38 cellular contexts compared by ENCODE assay signal in the genomic region with DNA sequence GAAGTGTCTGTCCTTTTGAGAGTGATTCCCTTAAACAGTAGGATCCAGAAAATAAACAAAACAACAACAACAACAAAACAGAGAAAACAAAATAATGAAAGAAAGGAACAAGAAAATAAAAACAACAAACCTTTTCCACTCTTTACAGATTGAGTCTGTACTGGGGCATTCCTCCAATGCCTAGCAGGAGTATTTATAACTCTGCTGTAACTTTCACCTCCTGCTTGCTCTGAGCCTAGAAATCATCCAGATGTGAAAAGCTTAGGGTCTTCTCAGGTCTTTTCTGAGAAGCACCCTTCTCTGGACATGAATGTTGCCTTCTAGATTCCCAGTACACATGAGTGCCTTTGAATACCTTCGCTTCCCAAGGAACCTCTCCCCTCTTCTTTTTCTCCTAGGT.
"Had no signal": no experiment of that assay in that cellular context is flagged by ENCODE, and none has a peak within 500 bp of the region (broad histone marks: within the 10 kb centered on the region; RNA-seq: fewer than 3 reads in every experiment).

No MANE protein-coding gene starts in this region.

- ATAC-seq: activated naive CD4-positive, alpha-beta T cell treated with anti-CD3 and anti-CD28 coated beads, Interleukin-2, amount 50 U/mL, for 72 hours; activated naive CD8-positive, alpha-beta T cell treated with anti-CD3 and anti-CD28 coated beads, Interleukin-2, amount 50 U/mL, for 24 hours; activated T-cell treated with anti-CD3 and anti-CD28 coated beads, Interleukin-2, amount 50 U/mL, for 4 hours; activated T-cell treated with anti-CD3 and anti-CD28 coated beads, Interleukin-2, amount 50 U/mL, for 72 hours; activated T-helper 17 cell treated with anti-CD3 and anti-CD28 coated beads, Interleukin-2, amount 50 U/mL, for 72 hours; body of pancreas had no signal

- H3K27me3 ChIP-seq: adrenal gland, ascending aorta, body of pancreas, brain microvascular endothelial cell, breast epithelium, cardiac muscle cell had no signal

- DNase-seq: activated effector memory CD4-positive, alpha-beta T cell treated with anti-CD3 and anti-CD28 coated beads, Interleukin-2, amount 50 U/mL, for 16 hours; activated effector memory CD4-positive, alpha-beta T cell treated with Interleukin-2 at 50 U/mL for 16 hours; activated gamma-delta T cell; activated gamma-delta T cell treated with Interleukin-2 at 50 U/mL for 16 hours; activated naive CD4-positive, alpha-beta T cell; activated naive CD4-positive, alpha-beta T cell treated with anti-CD3 and anti-CD28 coated beads for 36 hours; activated naive CD4-positive, alpha-beta T cell treated with anti-CD3 and anti-CD28 coated beads, Interleukin-2, amount 10 ng/mL, durations not matched to agents 7 days and 5 days; activated naive CD4-positive, alpha-beta T cell treated with anti-CD3 and anti-CD28 coated beads, Interleukin-2, amount 50 U/mL, for 16 hours; activated naive CD4-positive, alpha-beta T cell treated with Interleukin-2 at 50 U/mL for 16 hours; activated naive CD8-positive, alpha-beta T cell treated with anti-CD3 and anti-CD28 coated beads for 36 hours; activated naive CD8-positive, alpha-beta T cell treated with anti-CD3 and anti-CD28 coated beads, Interleukin-2, amount 10 ng/mL, durations not matched to agents 7 days and 5 days; activated naive CD8-positive, alpha-beta T cell treated with anti-CD3 and anti-CD28 coated beads, Interleukin-2, amount 50 U/mL, for 24 hours; activated T-cell treated with anti-CD3 and anti-CD28 coated beads, Interleukin-2, amount 50 U/mL, for 1 hour; activated T-cell treated with anti-CD3 and anti-CD28 coated beads, Interleukin-2, amount 50 U/mL, for 24 hours; activated T-cell treated with anti-CD3 and anti-CD28 coated beads, Interleukin-2, amount 50 U/mL, for 4 hours; activated T-cell treated with anti-CD3 and anti-CD28 coated beads, Interleukin-2, amount 50 U/mL, for 48 hours; activated T-cell treated with anti-CD3 and anti-CD28 coated beads, Interleukin-2, amount 50 U/mL, for 72 hours; adrenal gland; amniotic stem cell; amygdala; anterior cingulate cortex; aorta; body of pancreas; brain microvascular endothelial cell; caudate nucleus; central memory CD4-positive, alpha-beta T cell; cerebellar nuclear complex had no signal

- H3K36me3 ChIP-seq: adrenal gland, ascending aorta, brain microvascular endothelial cell, breast epithelium, cardiac muscle cell had no signal

- H3K9me3 ChIP-seq: adrenal gland, ascending aorta, body of pancreas, breast epithelium had no signal

- H3K4me1 ChIP-seq: adrenal gland, ascending aorta, body of pancreas, breast epithelium had no signal

- H3K4me1 Mint-ChIP-seq: activated naive CD4-positive, alpha-beta T cell treated with anti-CD3 and anti-CD28 coated beads, Interleukin-2, amount 10 ng/mL, durations not matched to agents 7 days and 5 days; activated naive CD4-positive, alpha-beta T cell treated with anti-CD3 and anti-CD28 coated beads, Interleukin-2, amount 50 U/mL, for 24 hours; activated naive CD8-positive, alpha-beta T cell treated with anti-CD3 and anti-CD28 coated beads for 36 hours; activated naive CD8-positive, alpha-beta T cell treated with anti-CD3 and anti-CD28 coated beads, Interleukin-2, amount 10 ng/mL, durations not matched to agents 7 days and 5 days; activated naive CD8-positive, alpha-beta T cell treated with anti-CD3 and anti-CD28 coated beads, Interleukin-2, amount 50 U/mL, for 24 hours; activated T-helper 17 cell treated with anti-CD3 and anti-CD28 coated beads, Interleukin-2, amount 50 U/mL, for 72 hours; brain; central memory CD8-positive, alpha-beta T cell had no signal

- H3K27ac ChIP-seq: adrenal gland, ascending aorta, body of pancreas, brain microvascular endothelial cell, breast epithelium, cardiac muscle cell had no signal

- H3K4me3 ChIP-seq: adrenal gland, ascending aorta, body of pancreas, breast epithelium, cardiac muscle cell had no signal

- H3K27me3 Mint-ChIP-seq: activated naive CD4-positive, alpha-beta T cell treated with anti-CD3 and anti-CD28 coated beads, Interleukin-2, amount 10 ng/mL, durations not matched to agents 7 days and 5 days; activated naive CD4-positive, alpha-beta T cell treated with anti-CD3 and anti-CD28 coated beads, Interleukin-2, amount 50 U/mL, for 24 hours; activated naive CD8-positive, alpha-beta T cell; activated naive CD8-positive, alpha-beta T cell treated with anti-CD3 and anti-CD28 coated beads for 36 hours; activated naive CD8-positive, alpha-beta T cell treated with anti-CD3 and anti-CD28 coated beads, Interleukin-2, amount 10 ng/mL, durations not matched to agents 7 days and 5 days; activated naive CD8-positive, alpha-beta T cell treated with anti-CD3 and anti-CD28 coated beads, Interleukin-2, amount 50 U/mL, for 24 hours; activated T-cell treated with anti-CD3 and anti-CD28 coated beads, Interleukin-2, amount 50 U/mL, for 24 hours; activated T-helper 17 cell treated with anti-CD3 and anti-CD28 coated beads, Interleukin-2, amount 50 U/mL, for 72 hours; central memory CD8-positive, alpha-beta T cell had no signal

- H3K9me3 Mint-ChIP-seq: activated naive CD8-positive, alpha-beta T cell treated with anti-CD3 and anti-CD28 coated beads, Interleukin-2, amount 10 ng/mL, durations not matched to agents 7 days and 5 days had no signal

- H3K4me3 Mint-ChIP-seq: activated naive CD4-positive, alpha-beta T cell treated with anti-CD3 and anti-CD28 coated beads for 36 hours; activated naive CD4-positive, alpha-beta T cell treated with anti-CD3 and anti-CD28 coated beads, Interleukin-2, amount 10 ng/mL, durations not matched to agents 7 days and 5 days; activated naive CD4-positive, alpha-beta T cell treated with anti-CD3 and anti-CD28 coated beads, Interleukin-2, amount 50 U/mL, for 24 hours; activated naive CD8-positive, alpha-beta T cell; activated naive CD8-positive, alpha-beta T cell treated with anti-CD3 and anti-CD28 coated beads for 36 hours; activated naive CD8-positive, alpha-beta T cell treated with anti-CD3 and anti-CD28 coated beads, Interleukin-2, amount 10 ng/mL, durations not matched to agents 7 days and 5 days; activated naive CD8-positive, alpha-beta T cell treated with anti-CD3 and anti-CD28 coated beads, Interleukin-2, amount 50 U/mL, for 24 hours; activated T-cell treated with anti-CD3 and anti-CD28 coated beads, Interleukin-2, amount 50 U/mL, for 24 hours; activated T-cell treated with anti-CD3 and anti-CD28 coated beads, Interleukin-2, amount 50 U/mL, for 4 hours; activated T-cell treated with anti-CD3 and anti-CD28 coated beads, Interleukin-2, amount 50 U/mL, for 72 hours; activated T-helper 1 cell treated with anti-CD3 and anti-CD28 coated beads, Interleukin-12 subunit alpha, Interleukin-12 subunit beta, Interleukin-2, Interleukin-4 antibody, amounts not matched to agents 30 ng/mL and 10 ng/mL and 1 ng/mL, durations not matched to agents 14 hours and 24 hours and 36 hours; activated T-helper 17 cell treated with anti-CD3 and anti-CD28 coated beads, Interleukin-2, amount 50 U/mL, for 72 hours; brain; central memory CD8-positive, alpha-beta T cell had no signal

- H3K36me3 Mint-ChIP-seq: activated naive CD4-positive, alpha-beta T cell treated with anti-CD3 and anti-CD28 coated beads, Interleukin-2, amount 10 ng/mL, durations not matched to agents 7 days and 5 days; activated naive CD4-positive, alpha-beta T cell treated with anti-CD3 and anti-CD28 coated beads, Interleukin-2, amount 50 U/mL, for 24 hours; activated naive CD8-positive, alpha-beta T cell; activated naive CD8-positive, alpha-beta T cell treated with anti-CD3 and anti-CD28 coated beads for 36 hours; activated naive CD8-positive, alpha-beta T cell treated with anti-CD3 and anti-CD28 coated beads, Interleukin-2, amount 10 ng/mL, durations not matched to agents 7 days and 5 days; brain had no signal

- H3K27ac Mint-ChIP-seq: activated naive CD4-positive, alpha-beta T cell treated with anti-CD3 and anti-CD28 coated beads for 36 hours; activated naive CD4-positive, alpha-beta T cell treated with anti-CD3 and anti-CD28 coated beads, Interleukin-2, amount 10 ng/mL, durations not matched to agents 7 days and 5 days; activated naive CD4-positive, alpha-beta T cell treated with anti-CD3 and anti-CD28 coated beads, Interleukin-2, amount 50 U/mL, for 24 hours; activated naive CD4-positive, alpha-beta T cell treated with anti-CD3 and anti-CD28 coated beads, Interleukin-2, amount 50 U/mL, for 72 hours; activated naive CD8-positive, alpha-beta T cell; activated naive CD8-positive, alpha-beta T cell treated with anti-CD3 and anti-CD28 coated beads for 36 hours; activated naive CD8-positive, alpha-beta T cell treated with anti-CD3 and anti-CD28 coated beads, Interleukin-2, amount 10 ng/mL, durations not matched to agents 7 days and 5 days; activated naive CD8-positive, alpha-beta T cell treated with anti-CD3 and anti-CD28 coated beads, Interleukin-2, amount 50 U/mL, for 24 hours; activated T-cell treated with anti-CD3 and anti-CD28 coated beads, Interleukin-2, amount 50 U/mL, for 24 hours; activated T-cell treated with anti-CD3 and anti-CD28 coated beads, Interleukin-2, amount 50 U/mL, for 72 hours; activated T-helper 1 cell treated with anti-CD3 and anti-CD28 coated beads, Interleukin-12 subunit alpha, Interleukin-12 subunit beta, Interleukin-2, Interleukin-4 antibody, amounts not matched to agents 30 ng/mL and 10 ng/mL and 1 ng/mL, durations not matched to agents 14 hours and 24 hours and 36 hours; activated T-helper 17 cell treated with anti-CD3 and anti-CD28 coated beads, Interleukin-2, amount 50 U/mL, for 72 hours; activated T-helper 2 cell treated with anti-CD3 and anti-CD28 coated beads, Interferon-gamma antibody, Interleukin-2, Interleukin-4, amounts not matched to agents 10 μg/mL and 5 μg/mL and 100 μg/mL, durations not matched to agents 14 hours and 24 hours and 36 hours; brain had no signal
